Comparison of ENCODE assay signal across 2 cellular contexts in genomic region chr2:184589261-184589660, GRCh38.
TF ChIP-seq lines count a peak whose summit lies in the region.

No MANE protein-coding gene starts in this region.

TF ChIP-seq in HepG2, 621 proteins besides CTCF, POLR2A, EP300 and RAD21:
- no peak for TF ChIP-seq IRF2 (CRISPR knock-in tag; IDR thresholded peaks at IDR 0.05)
- no peak for TF ChIP-seq ZNF557 (CRISPR knock-in tag; IDR thresholded peaks at IDR 0.05)
- no peak for TF ChIP-seq SAP130 (CRISPR knock-in tag; IDR thresholded peaks at IDR 0.05; ENCODE audit: low read depth)
- peak; percentile 97 to 99 for TF ChIP-seq MAFK (conservative IDR thresholded peaks at IDR 0.05 in 1 of 2, IDR thresholded peaks at IDR 0.05 in 1 of 2; ENCODE audit: low read length in 2 of 2)
- TF ChIP-seq NFE2L2 (IDR thresholded peaks at IDR 0.05; ENCODE audit: low read length) = peak; percentile 94
- no peak for TF ChIP-seq ZEB1 (IDR thresholded peaks at IDR 0.05; ENCODE audit: insufficient replicate concordance, low read depth)
- peak; percentile 97 for TF ChIP-seq MAFF (IDR thresholded peaks at IDR 0.05; ENCODE audit: low read depth, low read length)
- no peak for TF ChIP-seq POGZ (CRISPR knock-in tag; IDR thresholded peaks at IDR 0.05)
TF ChIP-seq in HepG2: peak in this region for 3.

TF ChIP-seq in H1, 55 proteins besides CTCF, POLR2A, EP300 and RAD21:
- TF ChIP-seq TAF7 (optimal IDR thresholded peaks at IDR 0.05; ENCODE audit: borderline replicate concordance, low read depth, low read length) = no peak
- no peak for TF ChIP-seq CTBP2 (IDR thresholded peaks at IDR 0.05; ENCODE audit: borderline replicate concordance, insufficient read depth, insufficient read length, low read length)
- no peak for TF ChIP-seq NANOG (IDR thresholded peaks at IDR 0.05; ENCODE audit: insufficient read depth, low read depth, low read length, poor library complexity, severe bottlenecking)
- no peak for TF ChIP-seq FOSL1 (IDR thresholded peaks at IDR 0.05; ENCODE audit: insufficient read depth, low read depth, low read length)
- TF ChIP-seq CBX5 (IDR thresholded peaks at IDR 0.05; ENCODE audit: low read depth, low read length) = no peak
- TF ChIP-seq HDAC6 (IDR thresholded peaks at IDR 0.05; ENCODE audit: low read depth, low read length) = no peak
- peak; percentile 91 for TF ChIP-seq BACH1 (IDR thresholded peaks at IDR 0.05; ENCODE audit: low read length)
- TF ChIP-seq KDM4A (IDR thresholded peaks at IDR 0.05; ENCODE audit: low read depth, low read length, severe bottlenecking) = no peak
- peak; percentile 90 for TF ChIP-seq MAFK (IDR thresholded peaks at IDR 0.05; ENCODE audit: low read depth, low read length)
- no peak for TF ChIP-seq SP4 (IDR thresholded peaks at IDR 0.05; ENCODE audit: low read length)
- TF ChIP-seq GABPA (IDR thresholded peaks at IDR 0.05; ENCODE audit: borderline replicate concordance, insufficient read depth, low read length) = no peak
- no peak for TF ChIP-seq KDM5A (IDR thresholded peaks at IDR 0.05; ENCODE audit: low read length)
